In genomic region chr11:6022954-6023353, GRCh38 we compare ENCODE assay signal across 8 cellular contexts. TPM values are rescaled to one million over a fixed set of nuclear protein-coding genes. Genes with fewer than 3 reads are reported as not detected.
DNase-seq lines count a peak whose midpoint lies in the region; ATAC-seq and TF ChIP-seq lines count a peak whose summit lies in the region.

No MANE protein-coding gene starts in this region.

- DNase-seq in CD14-positive monocyte (ENCODE audit: low spot score): peak; percentile 44
- DNase-seq in GM19238 (ENCODE audit: insufficient read length, low spot score): peak; percentile 3
- DNase-seq in NCI-H146 (lab: John Stamatoyannopoulos, UW): peak; percentile 51
- DNase-seq in ascending aorta (ENCODE audit: low spot score in 2 of 2): no peak
- DNase-seq in iPS DF 19.7 (ENCODE audit: low read depth, low spot score): peak; percentile 20
- DNase-seq in stimulated activated effector memory CD8-positive, alpha-beta T cell treated with anti-CD3 and anti-CD28 coated beads, Interleukin-12 subunit alpha, Interleukin-12 subunit beta, amount 100 ng/mL, for 72 hours (ENCODE audit: low spot score in 2 of 2): no peak
- no peak for DNase-seq in omental fat pad (ENCODE audit: low spot score)
- no peak for DNase-seq in effector CD8-positive, alpha-beta T cell (lab: John Stamatoyannopoulos, UW)

- peaks cover 0 to 2% (median 0%) of the 10 kb centered on the region in 7 donors for H3K9me3 Mint-ChIP-seq in CD14-positive monocyte
- H3K9me3 Mint-ChIP-seq in stimulated activated effector memory CD8-positive, alpha-beta T cell treated with anti-CD3 and anti-CD28 coated beads, Interleukin-12 subunit alpha, Interleukin-12 subunit beta, amount 100 ng/mL, for 72 hours: no peaks in the 10 kb centered on the region

- ATAC-seq in stimulated activated effector memory CD8-positive, alpha-beta T cell treated with anti-CD3 and anti-CD28 coated beads, Interleukin-12 subunit alpha, Interleukin-12 subunit beta, amount 100 ng/mL, for 72 hours: peak; percentile 77
- no peak for ATAC-seq in omental fat pad (ENCODE audit: low FRiP score)

- H3K36me3 Mint-ChIP-seq in CD14-positive monocyte: no peaks in the 10 kb centered on the region
- no peaks in the 10 kb centered on the region for H3K36me3 Mint-ChIP-seq in stimulated activated effector memory CD8-positive, alpha-beta T cell treated with anti-CD3 and anti-CD28 coated beads, Interleukin-12 subunit alpha, Interleukin-12 subunit beta, amount 100 ng/mL, for 72 hours

- H3K4me3 ChIP-seq in ascending aorta: no peak overlapping the region

- no peaks in the 10 kb centered on the region for H3K4me1 ChIP-seq in ascending aorta

- no peaks in the 10 kb centered on the region for H3K36me3 ChIP-seq in ascending aorta

- TF ChIP-seq CTCF in CD14-positive monocyte (IDR thresholded peaks at IDR 0.05) (peak; percentile 82), ascending aorta (IDR thresholded peaks at IDR 0.05) (peak in 2 of 3 experiments; percentile 13 to 39), omental fat pad (IDR thresholded peaks at IDR 0.05) (no peak)

- H3K27me3 Mint-ChIP-seq in CD14-positive monocyte (ENCODE audit: low read depth in 3 of 3): peaks cover 22 to 36% (median 23%) of the 10 kb centered on the region in 3 donors

- no peak overlapping the region for H3K27ac ChIP-seq in ascending aorta

- H3K27ac Mint-ChIP-seq in CD14-positive monocyte: no peak overlapping the region
- no peak overlapping the region for H3K27ac Mint-ChIP-seq in stimulated activated effector memory CD8-positive, alpha-beta T cell treated with anti-CD3 and anti-CD28 coated beads, Interleukin-12 subunit alpha, Interleukin-12 subunit beta, amount 100 ng/mL, for 72 hours

- intact Hi-C loops in CD14-positive monocyte (cut with micrococcal nuclease): loop anchor here (5.0 kb wide), 2 partner anchors 294 to 339 kb away; no protein-coding TSS in a partner anchor
- intact Hi-C loops in ascending aorta (cut with DNase I): loop anchor here (5.0 kb wide), 1 partner anchor 339 kb away; no protein-coding TSS in a partner anchor

- peaks cover 2% of the 10 kb centered on the region for H3K4me1 Mint-ChIP-seq in CD14-positive monocyte
- H3K4me1 Mint-ChIP-seq in stimulated activated effector memory CD8-positive, alpha-beta T cell treated with anti-CD3 and anti-CD28 coated beads, Interleukin-12 subunit alpha, Interleukin-12 subunit beta, amount 100 ng/mL, for 72 hours: no peaks in the 10 kb centered on the region

- H3K27me3 ChIP-seq in ascending aorta: no peaks in the 10 kb centered on the region

- no peak overlapping the region for H3K4me3 Mint-ChIP-seq in CD14-positive monocyte
- H3K4me3 Mint-ChIP-seq in stimulated activated effector memory CD8-positive, alpha-beta T cell treated with anti-CD3 and anti-CD28 coated beads, Interleukin-12 subunit alpha, Interleukin-12 subunit beta, amount 100 ng/mL, for 72 hours: no peak overlapping the region

- no peaks in the 10 kb centered on the region for H3K9me3 ChIP-seq in ascending aorta

RNA-seq across cellular contexts. Expression of gene OR56A1, which starts 7.6 kb away (rescaled TPM):
- not detected for polyA plus RNA-seq in CD14-positive monocyte
- not detected for total RNA-seq in ascending aorta
- under 1 TPM in 1 of 4 donors, not detected in 3; 0.06 TPM for total RNA-seq in omental fat pad

RNA-seq across cellular contexts. Expression of gene OR56A4, which starts 16.2 kb away (rescaled TPM):
- not detected for polyA plus RNA-seq in CD14-positive monocyte
- total RNA-seq in ascending aorta (not detected), omental fat pad (not detected)

RNA-seq across cellular contexts. Expression of gene OR52L1, which starts 36.2 kb away (rescaled TPM):
- polyA plus RNA-seq in CD14-positive monocyte: not detected
- total RNA-seq in ascending aorta (not detected), omental fat pad (not detected)

RNA-seq across cellular contexts. Expression of gene OR56A5, which starts 54.7 kb away (rescaled TPM):
- not detected for polyA plus RNA-seq in CD14-positive monocyte
- not detected for total RNA-seq in ascending aorta
- total RNA-seq in omental fat pad: not detected

Comparison
In these comparisons a context has a peak if more than half of its experiments do, and no peak if none do; other contexts are left out.
1. DNase-seq: peak in CD14-positive monocyte (single experiment), GM19238 (single experiment), NCI-H146 (single experiment) and iPS DF 19.7 (single experiment); none in ascending aorta (0 of 2), stimulated activated effector memory CD8-positive, alpha-beta T cell treated with anti-CD3 and anti-CD28 coated beads, Interleukin-12 subunit alpha, Interleukin-12 subunit beta, amount 100 ng/mL, for 72 hours (0 of 2), omental fat pad (single experiment) and effector CD8-positive, alpha-beta T cell (single experiment).
2. CTCF ChIP-seq: peak in CD14-positive monocyte (single experiment) and ascending aorta (2 of 3); none in omental fat pad (0 of 3).